Comparison of ENCODE assay signal across 16 cellular contexts in the genomic region with DNA sequence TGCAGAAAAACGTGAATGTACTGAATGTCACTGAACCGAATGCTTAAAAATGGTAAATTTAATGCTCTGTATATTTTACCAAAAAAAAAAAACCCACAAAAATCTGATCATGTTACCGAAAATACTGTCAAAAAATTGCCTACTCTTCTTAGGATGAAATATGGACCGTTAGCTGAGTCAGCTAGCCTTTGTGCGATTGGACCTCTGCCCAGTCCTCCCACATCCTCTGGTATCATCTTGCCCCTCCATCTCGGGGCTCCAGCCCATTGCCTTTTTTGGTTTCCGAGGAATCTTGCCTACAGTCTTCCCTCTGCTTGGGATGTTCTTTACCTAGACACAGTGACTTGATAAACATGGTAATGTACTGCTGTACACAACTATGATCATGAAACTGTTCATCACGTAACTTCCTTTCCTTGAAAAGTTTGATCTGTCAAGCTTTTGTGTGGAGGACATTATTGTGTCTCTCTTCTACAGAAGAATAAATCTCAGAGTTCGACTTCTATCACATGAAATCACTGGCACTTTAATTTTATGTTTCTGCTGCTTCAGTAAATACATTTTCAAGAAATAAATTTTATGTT.
A peak's percentile ranks its signal among the peaks of the same experiment; 100 is the strongest.
DNase-seq lines count a peak whose midpoint lies in the region; ATAC-seq and TF ChIP-seq lines count a peak whose summit lies in the region.
"Had no signal": no experiment of that assay in that cellular context is flagged by ENCODE, and none has a peak within 500 bp of the region (broad histone marks: within the 10 kb centered on the region; RNA-seq: fewer than 3 reads in every experiment).

No MANE protein-coding gene starts in this region.

- H3K27ac ChIP-seq in effector memory CD4-positive, alpha-beta T cell (ENCODE audit: insufficient read depth, low read length, poor library complexity, severe bottlenecking) = peak overlapping the region; percentile 11
- H3K27ac ChIP-seq in uterus = no peak overlapping the region
- H3K27ac ChIP-seq: PC-9 had no signal

- no peak for TF ChIP-seq CTCF in uterus (IDR thresholded peaks at IDR 0.05)
- TF ChIP-seq CTCF in BE2C (IDR thresholded peaks at IDR 0.05; ENCODE audit: low read depth, low read length) = no peak

- no peak overlapping the region for H3K4me3 ChIP-seq in effector memory CD4-positive, alpha-beta T cell (ENCODE audit: insufficient read depth, low read depth, low read length, poor library complexity, severe bottlenecking)
- H3K4me3 ChIP-seq in uterus (no peak overlapping the region), BE2C (ENCODE audit: low read depth, low read length) (no peak overlapping the region)
- H3K4me3 ChIP-seq: PC-9 had no signal

- H3K36me3 ChIP-seq in effector memory CD4-positive, alpha-beta T cell (ENCODE audit: control insufficient read depth, insufficient read depth, low read length) = no peaks in the 10 kb centered on the region
- H3K36me3 ChIP-seq in uterus = peaks cover 0 to 4% of the 10 kb centered on the region in 2 donors
- H3K36me3 ChIP-seq in BE2C = no peaks in the 10 kb centered on the region

- no peak for TF ChIP-seq POLR2A in uterus (IDR thresholded peaks at IDR 0.05)

- peak; percentile 11 for DNase-seq in stimulated activated CD4-positive, alpha-beta T cell treated with anti-CD3 and anti-CD28 coated beads, Interleukin-15, amount 100 ng/mL, for 24 hours
- DNase-seq in stimulated activated CD4-positive, alpha-beta T cell treated with anti-CD3 and anti-CD28 coated beads, Interleukin-4, amount 100 ng/mL, for 1 hour = no peak
- DNase-seq in T-cell (no peak), uterus (peak; percentile 53 to 58), BE2C (no peak)
- DNase-seq in effector memory CD4-positive, alpha-beta T cell = no peak
- no peak for DNase-seq in activated T-cell treated with anti-CD3 and anti-CD28 coated beads, Interleukin-2, amount 50 U/mL, for 4 hours
- DNase-seq: activated gamma-delta T cell; NCI-H187 treated with DMSO at 0.1 percent for 48 hours; NCI-H526 treated with DMSO at 0.1 percent for 48 hours; occipital lobe; PC-9; stimulated activated naive CD4-positive, alpha-beta T cell treated with Interleukin-2 at 50 U/mL for 16 hours; SW 1271 had no signal

- peaks cover 52 to 72% (median 58%) of the 10 kb centered on the region in 3 donors for H3K4me1 Mint-ChIP-seq in T-cell
- peaks cover 61% of the 10 kb centered on the region for H3K4me1 Mint-ChIP-seq in activated T-cell treated with anti-CD3 and anti-CD28 coated beads, Interleukin-2, amount 50 U/mL, for 4 hours (ENCODE audit: low read depth)

- peaks cover 0 to 2% of the 10 kb centered on the region in 2 donors for H3K27me3 Mint-ChIP-seq in T-cell
- no peaks in the 10 kb centered on the region for H3K27me3 Mint-ChIP-seq in activated T-cell treated with anti-CD3 and anti-CD28 coated beads, Interleukin-2, amount 50 U/mL, for 4 hours (ENCODE audit: low read depth)

- H3K9me3 ChIP-seq in effector memory CD4-positive, alpha-beta T cell (ENCODE audit: control insufficient read depth, low read length) = no peaks in the 10 kb centered on the region
- H3K9me3 ChIP-seq in uterus (no peaks in the 10 kb centered on the region), BE2C (no peaks in the 10 kb centered on the region; the same call in 1 of the 2 replicates)

- H3K4me3 Mint-ChIP-seq in T-cell = peak overlapping the region in 2 of 3 donors; percentile 28 to 54
- H3K4me3 Mint-ChIP-seq in activated T-cell treated with anti-CD3 and anti-CD28 coated beads, Interleukin-2, amount 50 U/mL, for 4 hours = no peak overlapping the region

- H3K9me3 Mint-ChIP-seq in T-cell = peaks cover 0 to 3% (median 0%) of the 10 kb centered on the region in 3 donors
- peaks cover 6% of the 10 kb centered on the region for H3K9me3 Mint-ChIP-seq in activated T-cell treated with anti-CD3 and anti-CD28 coated beads, Interleukin-2, amount 50 U/mL, for 4 hours

- no peaks in the 10 kb centered on the region for H3K36me3 Mint-ChIP-seq in T-cell
- H3K36me3 Mint-ChIP-seq in activated T-cell treated with anti-CD3 and anti-CD28 coated beads, Interleukin-2, amount 50 U/mL, for 4 hours (ENCODE audit: insufficient read depth) = no peaks in the 10 kb centered on the region

- CTCF ChIA-PET in T-cell (lab: Charles Lee) = interaction anchor here in 1 of 2 donors (0.7 to 1.0 kb wide), 2 partner anchors 169 to 1111 kb away, joined by 4 read pairs; no protein-coding TSS in a partner anchor

- ATAC-seq in T-cell (replicated peaks in 1 of 4) = no peak
- ATAC-seq in activated T-cell treated with anti-CD3 and anti-CD28 coated beads, Interleukin-2, amount 50 U/mL, for 4 hours = no peak
- ATAC-seq in GM18909 (IDR thresholded peaks at IDR 0.05; ENCODE audit: poor library complexity, unreplicated experiment) = no peak
- ATAC-seq: HCT116 had no signal

- POLR2A ChIA-PET in T-cell (lab: Charles Lee) = interaction anchor here in 1 of 2 donors (0.7 kb wide), 1 partner anchor 13 kb away, joined by 4 read pairs; no protein-coding TSS in a partner anchor

- H3K27me3 ChIP-seq in effector memory CD4-positive, alpha-beta T cell (replicated peaks; ENCODE audit: control insufficient read depth, insufficient read depth, low read length, poor library complexity, severe bottlenecking) = no peaks in the 10 kb centered on the region
- H3K27me3 ChIP-seq in uterus = no peaks in the 10 kb centered on the region
- H3K27me3 ChIP-seq in BE2C = no peaks in the 10 kb centered on the region

- H3K27ac Mint-ChIP-seq in T-cell = peak overlapping the region; percentile 62 to 89

- H3K4me1 ChIP-seq in effector memory CD4-positive, alpha-beta T cell (ENCODE audit: control insufficient read depth, insufficient read depth, low read length, poor library complexity, severe bottlenecking) = peaks cover 9% of the 10 kb centered on the region
- no peaks in the 10 kb centered on the region for H3K4me1 ChIP-seq in uterus
- peaks cover 9% of the 10 kb centered on the region for H3K4me1 ChIP-seq in BE2C

- intact Hi-C loops in uterus (cut with DNase I; ENCODE audit: low total_unique reads) = no loop called here

Comparison
In these comparisons a context has a peak if more than half of its experiments do, and no peak if none do; other contexts are left out.
1. DNase-seq: peak in stimulated activated CD4-positive, alpha-beta T cell treated with anti-CD3 and anti-CD28 coated beads, Interleukin-15, amount 100 ng/mL, for 24 hours (single experiment) and uterus (2 of 2); none in stimulated activated CD4-positive, alpha-beta T cell treated with anti-CD3 and anti-CD28 coated beads, Interleukin-4, amount 100 ng/mL, for 1 hour (single experiment), T-cell (0 of 34), effector memory CD4-positive, alpha-beta T cell (0 of 3), activated T-cell treated with anti-CD3 and anti-CD28 coated beads, Interleukin-2, amount 50 U/mL, for 4 hours (single experiment) and BE2C (single experiment).